9 cellular contexts compared by ENCODE assay signal in the genomic region with DNA sequence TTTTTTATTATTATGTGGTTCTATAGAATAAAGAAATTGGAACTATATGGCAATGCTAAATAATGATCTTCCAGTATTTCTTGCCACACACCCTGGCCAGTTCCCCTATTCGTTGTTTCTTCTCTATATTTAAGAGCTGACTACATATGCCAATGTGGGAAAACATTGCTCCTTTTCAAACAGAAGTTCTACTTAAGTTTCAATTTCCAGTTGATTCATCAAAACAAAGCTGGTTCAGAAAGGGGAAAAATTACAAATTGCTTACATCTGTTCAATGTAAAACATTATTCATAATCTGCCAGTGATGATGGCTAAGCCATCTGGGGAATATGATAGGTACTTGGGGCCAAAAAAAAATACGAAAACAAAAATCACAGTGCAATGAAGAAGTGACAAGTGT.
DNase-seq lines count a peak whose midpoint lies in the region; ATAC-seq and TF ChIP-seq lines count a peak whose summit lies in the region.
"Had no signal": no experiment of that assay in that cellular context is flagged by ENCODE, and none has a peak within 500 bp of the region (broad histone marks: within the 10 kb centered on the region; RNA-seq: fewer than 3 reads in every experiment).

No MANE protein-coding gene starts in this region.

- peaks cover 7% of the 10 kb centered on the region for H3K36me3 Mint-ChIP-seq in activated naive CD4-positive, alpha-beta T cell treated with anti-CD3 and anti-CD28 coated beads, Interleukin-2, amount 50 U/mL, for 24 hours
- peaks cover 37% of the 10 kb centered on the region for H3K36me3 Mint-ChIP-seq in activated B cell treated with CpG ODN at 0.5 μM for 24 hours (ENCODE audit: low read depth)
- H3K36me3 Mint-ChIP-seq in chondrocyte (ENCODE audit: low read depth) = no peaks in the 10 kb centered on the region

- no peak for TF ChIP-seq CTCF in activated B cell treated with CpG ODN at 0.5 μM for 24 hours (IDR thresholded peaks at IDR 0.05)
- TF ChIP-seq CTCF in chondrocyte (IDR thresholded peaks at IDR 0.05) = no peak

- intact Hi-C loops in activated B cell treated with CpG ODN at 0.5 μM for 24 hours (cut with micrococcal nuclease) = loop anchor here (5.0 kb wide), 1 partner anchor 289 kb away; a partner anchor contains a TSS
- intact Hi-C loops in posterior vena cava (cut with DNase I) = no loop called here

- POLR2A ChIA-PET in activated B cell treated with CpG ODN at 0.5 μM for 24 hours (lab: Charles Lee) = interaction anchor here (0.7 to 2.5 kb wide), 9 partner anchors 11 to 78 kb away, joined by 3 to 30 read pairs (median 4); a partner anchor contains a TSS

- no peak for DNase-seq in activated naive CD4-positive, alpha-beta T cell treated with anti-CD3 and anti-CD28 coated beads, Interleukin-2, amount 50 U/mL, for 16 hours
- no peak for DNase-seq in activated B cell treated with CpG ODN at 0.5 μM for 24 hours
- no peak for DNase-seq in stimulated activated naive CD8-positive, alpha-beta T cell treated with anti-CD3 and anti-CD28 coated beads, Interleukin-15, amount 100 ng/mL, for 72 hours
- no peak for DNase-seq in posterior vena cava (ENCODE audit: low spot score)
- DNase-seq in chondrocyte (ENCODE audit: low spot score) = no peak
- DNase-seq: hypothalamus had no signal

- CTCF ChIA-PET in activated B cell treated with CpG ODN at 0.5 μM for 24 hours (lab: Charles Lee) = interaction anchor here (0.7 to 0.9 kb wide), 2 partner anchors 36 to 74 kb away, joined by 3 read pairs; no protein-coding TSS in a partner anchor

- peak; percentile 37 for ATAC-seq in HG02870 (IDR thresholded peaks at IDR 0.05; ENCODE audit: unreplicated experiment)
- peak; percentile 9 for ATAC-seq in activated B cell treated with CpG ODN at 0.5 μM for 24 hours (ENCODE audit: low read depth)
- ATAC-seq in stimulated activated naive CD8-positive, alpha-beta T cell treated with anti-CD3 and anti-CD28 coated beads, Interleukin-15, amount 100 ng/mL, for 72 hours = peak; percentile 67
- ATAC-seq in GM21447 (IDR thresholded peaks at IDR 0.05; ENCODE audit: unreplicated experiment) = no peak

- H3K4me3 Mint-ChIP-seq in activated naive CD4-positive, alpha-beta T cell treated with anti-CD3 and anti-CD28 coated beads, Interleukin-2, amount 50 U/mL, for 24 hours = no peak overlapping the region
- H3K4me3 Mint-ChIP-seq in activated B cell treated with CpG ODN at 0.5 μM for 24 hours (peak overlapping the region; percentile 11), chondrocyte (ENCODE audit: unreplicated experiment) (no peak overlapping the region)
- peak overlapping the region; percentile 35 to 62 for H3K4me3 Mint-ChIP-seq in stimulated activated naive CD8-positive, alpha-beta T cell treated with anti-CD3 and anti-CD28 coated beads, Interleukin-15, amount 100 ng/mL, for 72 hours

- no peaks in the 10 kb centered on the region for H3K27me3 Mint-ChIP-seq in activated naive CD4-positive, alpha-beta T cell treated with anti-CD3 and anti-CD28 coated beads, Interleukin-2, amount 50 U/mL, for 24 hours
- no peaks in the 10 kb centered on the region for H3K27me3 Mint-ChIP-seq in activated B cell treated with CpG ODN at 0.5 μM for 24 hours
- no peaks in the 10 kb centered on the region for H3K27me3 Mint-ChIP-seq in stimulated activated naive CD8-positive, alpha-beta T cell treated with anti-CD3 and anti-CD28 coated beads, Interleukin-15, amount 100 ng/mL, for 72 hours
- peaks cover 2% of the 10 kb centered on the region for H3K27me3 Mint-ChIP-seq in chondrocyte (ENCODE audit: low read depth)

- no peaks in the 10 kb centered on the region for H3K9me3 Mint-ChIP-seq in activated naive CD4-positive, alpha-beta T cell treated with anti-CD3 and anti-CD28 coated beads, Interleukin-2, amount 50 U/mL, for 24 hours
- H3K9me3 Mint-ChIP-seq in activated B cell treated with CpG ODN at 0.5 μM for 24 hours = no peaks in the 10 kb centered on the region
- no peaks in the 10 kb centered on the region for H3K9me3 Mint-ChIP-seq in stimulated activated naive CD8-positive, alpha-beta T cell treated with anti-CD3 and anti-CD28 coated beads, Interleukin-15, amount 100 ng/mL, for 72 hours
- H3K9me3 Mint-ChIP-seq in chondrocyte (ENCODE audit: low read depth) = no peaks in the 10 kb centered on the region

- peak overlapping the region; percentile 21 for H3K27ac Mint-ChIP-seq in activated naive CD4-positive, alpha-beta T cell treated with anti-CD3 and anti-CD28 coated beads, Interleukin-2, amount 50 U/mL, for 24 hours
- peak overlapping the region; percentile 72 for H3K27ac Mint-ChIP-seq in activated B cell treated with CpG ODN at 0.5 μM for 24 hours
- H3K27ac Mint-ChIP-seq in stimulated activated naive CD8-positive, alpha-beta T cell treated with anti-CD3 and anti-CD28 coated beads, Interleukin-15, amount 100 ng/mL, for 72 hours = peak overlapping the region; percentile 44 to 68
- H3K27ac Mint-ChIP-seq in chondrocyte (ENCODE audit: unreplicated experiment) = no peak overlapping the region

- H3K4me1 Mint-ChIP-seq in activated naive CD4-positive, alpha-beta T cell treated with anti-CD3 and anti-CD28 coated beads, Interleukin-2, amount 50 U/mL, for 24 hours = peaks cover 35% of the 10 kb centered on the region
- H3K4me1 Mint-ChIP-seq in activated B cell treated with CpG ODN at 0.5 μM for 24 hours (peaks cover 40% of the 10 kb centered on the region), chondrocyte (ENCODE audit: low read depth) (peaks cover 14% of the 10 kb centered on the region)
- H3K4me1 Mint-ChIP-seq in stimulated activated naive CD8-positive, alpha-beta T cell treated with anti-CD3 and anti-CD28 coated beads, Interleukin-15, amount 100 ng/mL, for 72 hours = peaks cover 33% of the 10 kb centered on the region

Comparison
In these comparisons a context has a peak if more than half of its experiments do, and no peak if none do; other contexts are left out.
1. H3K4me3 Mint-ChIP-seq: peak in activated B cell treated with CpG ODN at 0.5 μM for 24 hours (single experiment) and stimulated activated naive CD8-positive, alpha-beta T cell treated with anti-CD3 and anti-CD28 coated beads, Interleukin-15, amount 100 ng/mL, for 72 hours (2 of 2); none in activated naive CD4-positive, alpha-beta T cell treated with anti-CD3 and anti-CD28 coated beads, Interleukin-2, amount 50 U/mL, for 24 hours (single experiment) and chondrocyte (single experiment).